In the genomic region with DNA sequence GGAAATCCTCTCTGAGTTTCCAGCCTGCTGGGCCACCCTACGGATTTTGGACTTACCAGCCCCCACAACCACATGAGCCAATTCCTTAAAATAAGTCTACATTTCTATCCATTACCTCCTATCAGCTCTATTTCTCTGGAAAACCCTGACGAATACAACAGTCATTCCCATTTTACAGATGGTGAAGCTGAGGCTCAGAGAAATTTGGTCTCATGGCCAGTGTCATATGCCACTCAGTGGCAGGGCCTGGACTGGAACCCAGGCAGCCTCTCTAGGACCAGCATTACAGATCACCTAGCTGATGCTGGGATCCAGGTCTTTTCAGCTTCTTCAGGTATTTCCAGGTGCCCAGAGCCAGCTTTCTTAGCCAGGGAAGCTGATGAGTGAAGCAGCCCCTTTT, we compare ENCODE assay signal across 26 cellular contexts.
"Had no signal": no experiment of that assay in that cellular context is flagged by ENCODE, and none has a peak within 500 bp of the region (broad histone marks: within the 10 kb centered on the region; RNA-seq: fewer than 3 reads in every experiment).

No MANE protein-coding gene starts in this region.

- H3K9me3 ChIP-seq: gastroesophageal sphincter, heart left ventricle, left ventricle myocardium inferior, mucosa of descending colon, neutrophil, tibial nerve had no signal

- H3K36me3 ChIP-seq: brain microvascular endothelial cell, gastroesophageal sphincter, heart left ventricle, left ventricle myocardium inferior, neutrophil, tibial nerve had no signal

- H3K4me1 Mint-ChIP-seq: activated B cell treated with CpG ODN at 0.5 μM for 24 hours; central memory CD8-positive, alpha-beta T cell; memory B cell; naive thymus-derived CD8-positive, alpha-beta T cell had no signal

- H3K9ac ChIP-seq: parathyroid adenoma had no signal

- H3K27ac Mint-ChIP-seq: activated B cell treated with CpG ODN at 0.5 μM for 24 hours; activated CD8-positive, alpha-beta T cell treated with anti-CD3 and anti-CD28 coated beads, Interleukin-2, amount 10 ng/mL, durations not matched to agents 7 days and 5 days; activated T-helper 1 cell treated with anti-CD3 and anti-CD28 coated beads, Interleukin-12 subunit alpha, Interleukin-12 subunit beta, Interleukin-2, Interleukin-4 antibody, amounts not matched to agents 30 ng/mL and 10 ng/mL and 1 ng/mL, durations not matched to agents 14 hours and 24 hours and 36 hours; memory B cell; naive thymus-derived CD8-positive, alpha-beta T cell had no signal

- H3K4me3 ChIP-seq: gastroesophageal sphincter, heart left ventricle, left ventricle myocardium inferior, mucosa of descending colon, tibial nerve had no signal

- H3K9me3 Mint-ChIP-seq: activated T-helper 1 cell treated with anti-CD3 and anti-CD28 coated beads, Interleukin-12 subunit alpha, Interleukin-12 subunit beta, Interleukin-2, Interleukin-4 antibody, amounts not matched to agents 30 ng/mL and 10 ng/mL and 1 ng/mL, durations not matched to agents 14 hours and 24 hours and 36 hours; central memory CD8-positive, alpha-beta T cell; memory B cell had no signal

- H3K36me3 Mint-ChIP-seq: memory B cell had no signal

- H2AFZ ChIP-seq: parathyroid adenoma had no signal

- H3K4me1 ChIP-seq: parathyroid adenoma had no signal

- DNase-seq: activated B cell treated with CpG ODN at 0.5 μM for 24 hours; activated CD4-positive, alpha-beta T cell treated with anti-CD3 and anti-CD28 coated beads for 4 hours; activated naive CD4-positive, alpha-beta T cell treated with Interleukin-2 at 50 U/mL for 16 hours; brain microvascular endothelial cell; cortex of kidney; effector CD4-positive, alpha-beta T cell; kidney; left ventricle myocardium inferior; mucosa of descending colon; naive thymus-derived CD8-positive, alpha-beta T cell; stimulated activated CD4-positive, alpha-beta T cell treated with anti-CD3 and anti-CD28 coated beads, Interleukin-2, amount 100 ng/mL, for 24 hours; stimulated activated naive CD8-positive, alpha-beta T cell treated with anti-CD3 and anti-CD28 coated beads, Interleukin-15, Interleukin-2, amounts not matched to agents 100 U/mL and 50 U/mL, for 24 hours; substantia nigra; T-helper 1 cell; T-helper 9 cell had no signal

- H3K27ac ChIP-seq: brain microvascular endothelial cell, gastroesophageal sphincter, heart left ventricle, left ventricle myocardium inferior, neutrophil, parathyroid adenoma, tibial nerve had no signal

- H3K27me3 ChIP-seq: brain microvascular endothelial cell, gastroesophageal sphincter, heart left ventricle, neutrophil, tibial nerve had no signal

- FAIRE-seq: kidney had no signal

- H3K4me3 Mint-ChIP-seq: activated B cell treated with CpG ODN at 0.5 μM for 24 hours; activated CD8-positive, alpha-beta T cell treated with anti-CD3 and anti-CD28 coated beads, Interleukin-2, amount 10 ng/mL, durations not matched to agents 7 days and 5 days; activated T-helper 1 cell treated with anti-CD3 and anti-CD28 coated beads, Interleukin-12 subunit alpha, Interleukin-12 subunit beta, Interleukin-2, Interleukin-4 antibody, amounts not matched to agents 30 ng/mL and 10 ng/mL and 1 ng/mL, durations not matched to agents 14 hours and 24 hours and 36 hours; central memory CD8-positive, alpha-beta T cell; memory B cell; naive thymus-derived CD8-positive, alpha-beta T cell had no signal

- H3K79me2 ChIP-seq: parathyroid adenoma had no signal

- ATAC-seq: activated CD8-positive, alpha-beta T cell treated with anti-CD3 and anti-CD28 coated beads, Interleukin-2, amount 10 ng/mL, durations not matched to agents 7 days and 5 days; esophagus mucosa; gastroesophageal sphincter; heart left ventricle; mucosa of descending colon; naive thymus-derived CD8-positive, alpha-beta T cell; SK-N-SH treated with all-trans-retinoic acid at 6 μM for 48 hours; stimulated activated naive CD8-positive, alpha-beta T cell treated with anti-CD3 and anti-CD28 coated beads, Interleukin-15, Interleukin-2, amounts not matched to agents 100 U/mL and 50 U/mL, for 24 hours had no signal
